In the genomic region with DNA sequence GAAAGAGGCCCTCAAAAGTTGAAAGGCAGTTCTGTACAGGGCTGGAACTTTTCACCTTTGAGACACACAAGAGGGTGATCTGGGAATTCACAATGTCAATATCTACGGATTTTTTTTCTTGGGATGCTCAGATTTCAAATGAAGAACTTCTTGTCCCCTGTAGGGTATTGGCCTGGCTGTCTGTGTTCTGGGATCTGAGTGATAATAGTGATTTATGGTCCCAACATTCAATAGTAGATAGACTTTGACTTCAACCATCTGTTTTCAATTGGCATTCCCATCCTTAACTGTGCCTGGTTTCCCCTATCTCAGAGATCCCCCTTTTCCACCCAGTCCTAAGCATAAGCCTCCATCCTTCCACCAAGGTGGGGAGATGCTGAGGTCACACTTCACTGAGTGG, we compare ENCODE assay signal across 1 cellular context.
TF ChIP-seq lines count a peak whose summit lies in the region.

No MANE protein-coding gene starts in this region.

TF ChIP-seq in GM23338, 12 proteins besides CTCF, POLR2A, EP300 and RAD21 (continued from another document):
- TF ChIP-seq REST (IDR thresholded peaks at IDR 0.05; ENCODE audit: unreplicated experiment) (no peak), ZNF462 (CRISPR knock-in tag; IDR thresholded peaks at IDR 0.05) (no peak)
